In the genomic region with DNA sequence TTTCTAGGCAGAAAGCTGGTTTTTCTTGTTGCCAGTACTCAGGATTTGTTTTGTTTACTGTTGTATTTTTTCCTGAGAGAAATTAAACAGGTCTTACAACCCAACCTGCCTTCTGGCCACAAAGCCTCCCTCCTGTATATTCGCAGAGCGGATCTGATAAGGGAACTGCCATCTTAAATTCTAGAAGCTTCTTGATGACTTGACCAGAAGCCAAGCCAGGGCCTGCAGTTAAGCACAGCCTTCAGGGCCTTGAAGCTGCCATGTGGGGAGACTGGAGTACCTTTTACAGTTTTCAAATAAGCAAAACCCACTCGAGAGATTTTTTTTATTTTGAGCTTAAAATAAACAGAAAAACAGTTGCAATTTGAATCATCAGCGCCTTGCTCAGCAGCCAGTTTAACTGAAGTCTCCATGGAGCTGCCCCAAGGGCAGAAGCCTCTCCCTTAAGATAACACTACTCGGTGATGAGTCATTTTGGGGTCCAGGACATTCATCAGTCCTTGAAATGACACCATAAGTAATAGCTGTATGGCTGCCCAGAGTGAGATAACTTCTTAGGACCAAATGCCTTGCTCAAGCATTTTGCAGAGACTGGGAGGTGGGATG, we compare ENCODE assay signal across 9 cellular contexts. TPM values are rescaled to one million over a fixed set of nuclear protein-coding genes. Genes with fewer than 3 reads are reported as not detected.
DNase-seq lines count a peak whose midpoint lies in the region; ATAC-seq and TF ChIP-seq lines count a peak whose summit lies in the region.
"Had no signal": no experiment of that assay in that cellular context is flagged by ENCODE, and none has a peak within 500 bp of the region (broad histone marks: within the 10 kb centered on the region; RNA-seq: fewer than 3 reads in every experiment).

No MANE protein-coding gene starts in this region.

- no peak overlapping the region for H3K4me3 Mint-ChIP-seq in brain

- ATAC-seq in GM19328 (IDR thresholded peaks at IDR 0.05; ENCODE audit: unreplicated experiment) (peak; percentile 88), HG03280 (IDR thresholded peaks at IDR 0.05; ENCODE audit: unreplicated experiment) (peak; percentile 81)

- 0 out of 2 replicates have a peak overlapping the region, but pooled peaks have one; percentile 25 for H3K27ac ChIP-seq in 22Rv1
- H3K27ac ChIP-seq: BLaER1 treated with 17β-estradiol and CSF1 and Interleukin-3, amounts not matched to agents 10 nM and 100 nM had no signal

- peak overlapping the region in 3 of 5 experiments; percentile 22 to 33 (median 24) for H3K27ac Mint-ChIP-seq in brain

- TF ChIP-seq CTCF in 22Rv1 (IDR thresholded peaks at IDR 0.05) (no peak), brain (conservative IDR thresholded peaks at IDR 0.05) (no peak)

- no peaks in the 10 kb centered on the region for H3K36me3 Mint-ChIP-seq in brain

- DNase-seq in SHP77 treated with DMSO at 0.1 percent for 48 hours (lab: John Stamatoyannopoulos, UW) (no peak), NCI-H1092 (lab: John Stamatoyannopoulos, UW) (no peak), NCI-H1417 (lab: John Stamatoyannopoulos, UW) (no peak), DMS114 treated with DMSO at 0.1 percent for 48 hours (lab: John Stamatoyannopoulos, UW; ENCODE audit: unreplicated experiment) (no peak)

- H3K9me3 Mint-ChIP-seq in brain, result peaks cover 0 to 6% (median 2%) of the 10 kb centered on the region in 5 experiments

- H3K27me3 Mint-ChIP-seq in brain, result no peaks in the 10 kb centered on the region

- H3K4me1 Mint-ChIP-seq in brain, result peaks cover 10% of the 10 kb centered on the region

RNA-seq across cellular contexts. Expression of a gene that starts 51.5 kb away (rescaled TPM):
- 40.1 TPM for polyA plus RNA-seq in brain (ENCODE audit: insufficient read depth, low read depth, low replicate concordance)
